ENCODE assay signal across 1 cellular context in genomic region chr13:29923554-29924481, GRCh38.
A peak's percentile ranks its signal among the peaks of the same experiment; 100 is the strongest.
TF ChIP-seq lines count a peak whose summit lies in the region.

No MANE protein-coding gene starts in this region.

TF ChIP-seq in HepG2, 621 proteins besides CTCF, POLR2A, EP300 and RAD21 (continued from another document and continues in another):
- TF ChIP-seq CEBPZ (IDR thresholded peaks at IDR 0.05; ENCODE audit: low read length) (no peak), ZNF691 (CRISPR knock-in tag; IDR thresholded peaks at IDR 0.05; ENCODE audit: borderline replicate concordance, low read depth) (peak; percentile 92), RAD51 (IDR thresholded peaks at IDR 0.05; ENCODE audit: borderline replicate concordance) (peak; percentile 53; the same call in 1 of the 2 replicates), ZNF609 (CRISPR knock-in tag; IDR thresholded peaks at IDR 0.05; ENCODE audit: borderline replicate concordance) (peak; percentile 95), ZNF317 (CRISPR knock-in tag; IDR thresholded peaks at IDR 0.05) (peak; percentile 41; the same call in 1 of the 2 replicates), ZNF678 (CRISPR knock-in tag; IDR thresholded peaks at IDR 0.05) (no peak), TCF12 (IDR thresholded peaks at IDR 0.05) (no peak), TCF12 (CRISPR knock-in tag; IDR thresholded peaks at IDR 0.05) (no peak), ZNF563 (CRISPR knock-in tag; IDR thresholded peaks at IDR 0.05) (no peak), SCMH1 (CRISPR knock-in tag; IDR thresholded peaks at IDR 0.05; ENCODE audit: borderline replicate concordance) (no peak), ATF3 (CRISPR knock-in tag; IDR thresholded peaks at IDR 0.05) (peak; percentile 86), ELF4 (CRISPR knock-in tag; IDR thresholded peaks at IDR 0.05; ENCODE audit: borderline replicate concordance) (peak; percentile 40; the same call in 1 of the 2 replicates), SATB2 (CRISPR knock-in tag; IDR thresholded peaks at IDR 0.05) (no peak), NFKB2 (CRISPR knock-in tag; IDR thresholded peaks at IDR 0.05; ENCODE audit: borderline replicate concordance) (no peak), XRCC5 (optimal IDR thresholded peaks at IDR 0.05; ENCODE audit: low read length) (peak; percentile 63), GTF2F1 (IDR thresholded peaks at IDR 0.05; ENCODE audit: low read length) (no peak), ZNF891 (CRISPR knock-in tag; IDR thresholded peaks at IDR 0.05) (no peak), ZNF101 (CRISPR knock-in tag; IDR thresholded peaks at IDR 0.05; ENCODE audit: borderline replicate concordance, low read depth) (0 out of 2 replicates have a peak, but pooled peaks have one; percentile 62), ZNF30 (CRISPR knock-in tag; IDR thresholded peaks at IDR 0.05) (no peak), ZNF18 (CRISPR knock-in tag; IDR thresholded peaks at IDR 0.05; ENCODE audit: insufficient replicate concordance) (peak; percentile 94), ZSCAN9 (CRISPR knock-in tag; IDR thresholded peaks at IDR 0.05; ENCODE audit: borderline replicate concordance) (peak; percentile 96), ZNF703 (CRISPR knock-in tag; IDR thresholded peaks at IDR 0.05; ENCODE audit: borderline replicate concordance) (no peak; the same call in 1 of the 2 replicates), ZNF816 (CRISPR knock-in tag; IDR thresholded peaks at IDR 0.05; ENCODE audit: borderline replicate concordance) (peak; percentile 64; the same call in 1 of the 2 replicates), DPF2 (CRISPR knock-in tag; IDR thresholded peaks at IDR 0.05; ENCODE audit: borderline replicate concordance, low read depth) (peak; percentile 91), ZBTB4 (CRISPR knock-in tag; IDR thresholded peaks at IDR 0.05; ENCODE audit: borderline replicate concordance) (peak; percentile 36; the same call in 1 of the 2 replicates), PLSCR1 (CRISPR knock-in tag; IDR thresholded peaks at IDR 0.05; ENCODE audit: borderline replicate concordance) (no peak), RORA (CRISPR knock-in tag; IDR thresholded peaks at IDR 0.05) (no peak), ZNF558 (CRISPR knock-in tag; IDR thresholded peaks at IDR 0.05; ENCODE audit: borderline replicate concordance) (0 out of 2 replicates have a peak, but pooled peaks have one; percentile 31), TFAP4 (IDR thresholded peaks at IDR 0.05; ENCODE audit: borderline replicate concordance, low read depth) (peak; percentile 68), NFIC (IDR thresholded peaks at IDR 0.05; ENCODE audit: low read length) (0 out of 2 replicates have a peak, but pooled peaks have one; percentile 78), ZSCAN5A (CRISPR knock-in tag; IDR thresholded peaks at IDR 0.05; ENCODE audit: borderline replicate concordance) (no peak; the same call in 1 of the 2 replicates), REST (IDR thresholded peaks at IDR 0.05; ENCODE audit: borderline replicate concordance in 1 of 2, low read depth in 1 of 2, low read length in 2 of 2) (no peak)
